In the genomic region with DNA sequence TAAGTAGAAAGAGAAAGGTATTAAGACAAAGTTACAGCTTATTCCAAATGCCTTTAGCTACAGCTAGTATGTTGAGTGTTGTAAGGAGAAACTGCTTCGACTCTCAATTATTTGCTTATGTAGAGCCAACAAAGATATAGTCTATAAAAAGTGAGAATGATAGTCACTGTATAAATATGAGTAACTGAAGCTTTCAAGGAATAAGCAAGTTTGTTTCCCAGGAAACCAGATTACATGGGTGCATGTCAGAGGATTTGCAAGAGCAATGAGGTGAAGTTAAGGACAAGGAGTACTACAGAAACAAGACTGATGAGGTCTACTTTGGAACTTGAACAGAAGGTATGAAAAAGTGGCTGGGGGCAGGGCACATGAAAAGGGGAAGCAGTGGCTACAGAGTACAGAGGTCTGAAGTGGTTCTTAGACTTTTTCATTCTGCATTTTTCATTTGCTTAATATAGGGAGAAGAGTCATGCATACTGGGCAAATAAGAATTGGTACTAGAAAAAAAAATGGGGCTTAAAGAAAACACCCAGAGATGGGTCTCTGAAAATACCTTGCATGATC, we compare ENCODE assay signal across 14 cellular contexts.
DNase-seq lines count a peak whose midpoint lies in the region; ATAC-seq and TF ChIP-seq lines count a peak whose summit lies in the region.
"Had no signal": no experiment of that assay in that cellular context is flagged by ENCODE, and none has a peak within 500 bp of the region (broad histone marks: within the 10 kb centered on the region; RNA-seq: fewer than 3 reads in every experiment).

No MANE protein-coding gene starts in this region.

- no peaks in the 10 kb centered on the region for H3K27me3 Mint-ChIP-seq in activated CD4-positive, alpha-beta memory T cell treated with anti-CD3 and anti-CD28 coated beads, Interleukin-2, amount 10 ng/mL, durations not matched to agents 7 days and 5 days
- H3K27me3 Mint-ChIP-seq in HFFc6 (ENCODE audit: insufficient read depth): no peaks in the 10 kb centered on the region

- ATAC-seq in GM18499 (IDR thresholded peaks at IDR 0.05; ENCODE audit: insufficient read depth, unreplicated experiment): peak; percentile 60
- peak; percentile 83 for ATAC-seq in GM21526 (IDR thresholded peaks at IDR 0.05; ENCODE audit: low FRiP score, unreplicated experiment)
- peak; percentile 63 for ATAC-seq in HG03175 (IDR thresholded peaks at IDR 0.05; ENCODE audit: unreplicated experiment)
- ATAC-seq: K562 had no signal

- no peaks in the 10 kb centered on the region for H3K36me3 Mint-ChIP-seq in activated CD4-positive, alpha-beta memory T cell treated with anti-CD3 and anti-CD28 coated beads, Interleukin-2, amount 10 ng/mL, durations not matched to agents 7 days and 5 days (ENCODE audit: low read depth)
- H3K36me3 Mint-ChIP-seq in HFFc6 (ENCODE audit: low read depth): no peaks in the 10 kb centered on the region
- H3K36me3 Mint-ChIP-seq: immature natural killer cell had no signal

- H3K27ac ChIP-seq in VCaP: peak overlapping the region; percentile 41; the same call in 1 of the 2 replicates

- CTCF ChIA-PET in activated CD4-positive, alpha-beta memory T cell treated with anti-CD3 and anti-CD28 coated beads, Interleukin-2, amount 10 ng/mL, durations not matched to agents 7 days and 5 days (lab: Charles Lee): no interaction called here

- no peak overlapping the region for H3K4me3 Mint-ChIP-seq in activated CD4-positive, alpha-beta memory T cell treated with anti-CD3 and anti-CD28 coated beads, Interleukin-2, amount 10 ng/mL, durations not matched to agents 7 days and 5 days
- no peak overlapping the region for H3K4me3 Mint-ChIP-seq in HFFc6
- H3K4me3 Mint-ChIP-seq: immature natural killer cell, neural crest cell had no signal

- no peaks in the 10 kb centered on the region for H3K4me1 Mint-ChIP-seq in activated CD4-positive, alpha-beta memory T cell treated with anti-CD3 and anti-CD28 coated beads, Interleukin-2, amount 10 ng/mL, durations not matched to agents 7 days and 5 days
- H3K4me1 Mint-ChIP-seq in HFFc6 (ENCODE audit: low read depth): no peaks in the 10 kb centered on the region
- H3K4me1 Mint-ChIP-seq: neural crest cell had no signal

- H3K9me3 Mint-ChIP-seq in activated CD4-positive, alpha-beta memory T cell treated with anti-CD3 and anti-CD28 coated beads, Interleukin-2, amount 10 ng/mL, durations not matched to agents 7 days and 5 days: no peaks in the 10 kb centered on the region
- peaks cover 27% of the 10 kb centered on the region for H3K9me3 Mint-ChIP-seq in HFFc6
- H3K9me3 Mint-ChIP-seq: immature natural killer cell had no signal

- DNase-seq in activated CD4-positive, alpha-beta memory T cell treated with anti-CD3 and anti-CD28 coated beads, Interleukin-2, amount 10 ng/mL, durations not matched to agents 7 days and 5 days: no peak
- DNase-seq in HFFc6: no peak
- no peak for DNase-seq in AG20443 (ENCODE audit: low spot score)
- DNase-seq in activated effector memory CD4-positive, alpha-beta T cell treated with anti-CD3 and anti-CD28 coated beads, Interleukin-2, amount 50 U/mL, for 16 hours: no peak
- DNase-seq: aorta, immature natural killer cell, NCI-H345, SW 1271 had no signal

- TF ChIP-seq CTCF in VCaP (conservative IDR thresholded peaks at IDR 0.05) (no peak), HFFc6 (IDR thresholded peaks at IDR 0.05) (no peak)

- POLR2A ChIA-PET in activated CD4-positive, alpha-beta memory T cell treated with anti-CD3 and anti-CD28 coated beads, Interleukin-2, amount 10 ng/mL, durations not matched to agents 7 days and 5 days (lab: Charles Lee): no interaction called here

- no peak overlapping the region for H3K27ac Mint-ChIP-seq in activated CD4-positive, alpha-beta memory T cell treated with anti-CD3 and anti-CD28 coated beads, Interleukin-2, amount 10 ng/mL, durations not matched to agents 7 days and 5 days
- no peak overlapping the region for H3K27ac Mint-ChIP-seq in HFFc6
- H3K27ac Mint-ChIP-seq: immature natural killer cell had no signal
